In genomic region chr1:99969260-99969728, GRCh38 we compare ENCODE assay signal across 8 cellular contexts. TPM values are rescaled to one million over a fixed set of nuclear protein-coding genes. Genes with fewer than 3 reads are reported as not detected.
DNase-seq lines count a peak whose midpoint lies in the region; ATAC-seq and TF ChIP-seq lines count a peak whose summit lies in the region.

No MANE protein-coding gene starts in this region.

- DNase-seq in D341Med (ENCODE audit: low spot score) (peak; percentile 37), IMR-90 (no peak), body of pancreas (peak in 3 of 4 donors; percentile 6 to 11 (median 8)), right lobe of liver (no peak), upper lobe of right lung (no peak), inferior parietal cortex (ENCODE audit: extremely low spot score) (no peak)

- BruUV-seq in IMR-90 (replicated peaks; lab: Mats Ljungman, UMichigan): no TSS peak

- dilution Hi-C loops in IMR-90 (cut with HindIII; ENCODE audit: low sequenced_read_pairs, unreplicated experiment): no loop called here

- H3K23ac ChIP-seq in IMR-90 (ENCODE audit: low read depth, low read length): peak overlapping the region; percentile 79

- no peak overlapping the region for H2AK5ac ChIP-seq in IMR-90 (ENCODE audit: low read depth, low read length)

- peak overlapping the region; percentile 85 for H2BK120ac ChIP-seq in IMR-90 (ENCODE audit: low read depth, low read length)

- H3K4me1 ChIP-seq in IMR-90 (ENCODE audit: control insufficient read depth, insufficient read depth, low read length) (peaks cover 4% of the 10 kb centered on the region), body of pancreas (peaks cover 45% of the 10 kb centered on the region), right lobe of liver (peaks cover 0 to 27% (median 13%) of the 10 kb centered on the region in 4 donors), upper lobe of right lung (peaks cover 13% of the 10 kb centered on the region)

- peak overlapping the region; percentile 82 for H3K18ac ChIP-seq in IMR-90 (ENCODE audit: low read depth, low read length)

- H3K79me1 ChIP-seq in IMR-90 (ENCODE audit: low read depth in 1 of 2, low read length in 2 of 2): peaks cover 8 to 18% of the 10 kb centered on the region in 2 experiments; a peak in 3 of 4 replicates

- H4K8ac ChIP-seq in IMR-90 (ENCODE audit: low read depth in 2 of 2, low read length in 2 of 2): peak overlapping the region; percentile 97 to 99

- peak overlapping the region; percentile 95 for H4K91ac ChIP-seq in IMR-90 (ENCODE audit: insufficient read depth, low read depth, low read length)

- H3K4ac ChIP-seq in IMR-90 (ENCODE audit: low read depth, low read length): peak overlapping the region; percentile 88

- peak overlapping the region; percentile 67 for H2BK5ac ChIP-seq in IMR-90 (ENCODE audit: low read depth, low read length, poor library complexity, severe bottlenecking)

- TF ChIP-seq RAD21 in IMR-90 (IDR thresholded peaks at IDR 0.05; ENCODE audit: low read length): no peak

- peak overlapping the region; percentile 94 for H3K4me3 ChIP-seq in IMR-90 (ENCODE audit: insufficient read depth, low read depth, low read length)
- peak overlapping the region in 1 of 2 donors; percentile 96 for H3K4me3 ChIP-seq in body of pancreas
- H3K4me3 ChIP-seq in right lobe of liver: peak overlapping the region; percentile 79 to 83 (median 81)
- peak overlapping the region; percentile 94 for H3K4me3 ChIP-seq in upper lobe of right lung

- H2AFZ ChIP-seq in IMR-90 (replicated peaks; ENCODE audit: low read length, poor library complexity): peak overlapping the region; percentile 95

- H3K27me3 ChIP-seq in IMR-90 (ENCODE audit: control insufficient read depth, insufficient read depth, low read length) (no peaks in the 10 kb centered on the region), body of pancreas (no peaks in the 10 kb centered on the region), right lobe of liver (no peaks in the 10 kb centered on the region), upper lobe of right lung (no peaks in the 10 kb centered on the region)

- peaks cover 6% of the 10 kb centered on the region for H3K9me1 ChIP-seq in IMR-90 (ENCODE audit: insufficient read depth, low read length)

- in situ Hi-C loops in IMR-90 (cut with MboI; ENCODE audit: low sequenced_read_pairs): no loop called here

- H4K5ac ChIP-seq in IMR-90 (ENCODE audit: low read depth, low read length): peak overlapping the region; percentile 98

- peak overlapping the region; percentile 37; the same call in 1 of the 2 replicates for H3K56ac ChIP-seq in IMR-90 (ENCODE audit: extremely low read depth, insufficient read depth, low read length)

- H3K9ac ChIP-seq in IMR-90 (ENCODE audit: low read depth, low read length): peak overlapping the region; percentile 71

- H2AK9ac ChIP-seq in IMR-90 (replicated peaks; ENCODE audit: low read depth, low read length, poor library complexity): peak overlapping the region; percentile 31

- peak overlapping the region; percentile 91; the same call in 2 of the 3 replicates for H2BK15ac ChIP-seq in IMR-90 (ENCODE audit: low read depth, low read length)

- intact Hi-C loops in IMR-90 (cut with micrococcal nuclease): no loop called here
- intact Hi-C loops in body of pancreas (cut with DNase I): no loop called here
- intact Hi-C loops in right lobe of liver (cut with DNase I): no loop called here
- intact Hi-C loops in upper lobe of right lung (cut with DNase I): no loop called here

- no CpG with 5 or more reads among the region's 6 CpGs for whole genome bisulfite sequencing in IMR-90 (ENCODE audit: extremely low coverage in 2 of 2, insufficient read length in 1 of 2), 2 experiments
- 4 to 5% methylated on average over 6 of the region's 6 CpGs for WGBS in body of pancreas, 2 donors
- 11% methylated on average over 4 of the region's 6 CpGs for WGBS in right lobe of liver (ENCODE audit: insufficient coverage, low coverage, low lambda C conversion rate, missing lambda C conversion rate)

- H2BK20ac ChIP-seq in IMR-90 (ENCODE audit: low read depth, low read length): 0 out of 2 replicates have a peak overlapping the region, but pooled peaks have one; percentile 27

- peak overlapping the region; percentile 77 for H3K27ac ChIP-seq in IMR-90 (ENCODE audit: insufficient read depth, low read length)
- H3K27ac ChIP-seq in body of pancreas: peak overlapping the region; percentile 45 to 90 (median 78)
- H3K27ac ChIP-seq in right lobe of liver: peak overlapping the region; percentile 71 to 84 (median 84)
- peak overlapping the region; percentile 86 for H3K27ac ChIP-seq in upper lobe of right lung

- H4K20me1 ChIP-seq in IMR-90 (ENCODE audit: insufficient read depth, low read length): no peaks in the 10 kb centered on the region

- TF ChIP-seq CTCF in IMR-90 (conservative IDR thresholded peaks at IDR 0.05; ENCODE audit: low read depth, low read length): no peak
- TF ChIP-seq CTCF in body of pancreas (IDR thresholded peaks at IDR 0.05): no peak
- no peak for TF ChIP-seq CTCF in right lobe of liver (IDR thresholded peaks at IDR 0.05)
- no peak for TF ChIP-seq CTCF in upper lobe of right lung (IDR thresholded peaks at IDR 0.05)

- H3K4me2 ChIP-seq in IMR-90 (ENCODE audit: low read depth, low read length): peak overlapping the region; percentile 92

- POLR2A ChIA-PET in IMR-90 (lab: Charles Lee; ENCODE audit: unreplicated experiment): no interaction called here

- H3K9me3 ChIP-seq in IMR-90 (ENCODE audit: control insufficient read depth, insufficient read depth, low read length) (no peaks in the 10 kb centered on the region), body of pancreas (no peaks in the 10 kb centered on the region), right lobe of liver (no peaks in the 10 kb centered on the region), upper lobe of right lung (no peaks in the 10 kb centered on the region)

- H3K36me3 ChIP-seq in IMR-90 (ENCODE audit: control insufficient read depth, insufficient read depth, low read length) (no peaks in the 10 kb centered on the region), body of pancreas (replicated peaks in 1 of 2; ENCODE audit: insufficient read depth in 1 of 2, low read depth in 2 of 2) (no peaks in the 10 kb centered on the region), right lobe of liver (no peaks in the 10 kb centered on the region), upper lobe of right lung (no peaks in the 10 kb centered on the region)

- CTCF ChIA-PET in IMR-90 (lab: Yijun Ruan, JAX): no interaction called here

- peak overlapping the region; percentile 90 for H3K14ac ChIP-seq in IMR-90 (replicated peaks; ENCODE audit: low read depth, low read length)

- TF ChIP-seq POLR2A in IMR-90 (IDR thresholded peaks at IDR 0.05; ENCODE audit: low read depth, low read length) (no peak), body of pancreas (IDR thresholded peaks at IDR 0.05) (no peak), right lobe of liver (IDR thresholded peaks at IDR 0.05) (no peak)

- peak; percentile 17 for ATAC-seq in GM21360 (IDR thresholded peaks at IDR 0.05; ENCODE audit: unreplicated experiment)
- ATAC-seq in IMR-90 (ENCODE audit: low read depth): peak; percentile 2; the same call in 1 of the 2 replicates
- ATAC-seq in body of pancreas: no peak
- peak; percentile 26 to 89 (median 27) for ATAC-seq in right lobe of liver
- no peak for ATAC-seq in upper lobe of right lung
- ATAC-seq in esophagus mucosa: no peak

TF ChIP-seq in IMR-90, 13 proteins besides CTCF, POLR2A, EP300 and RAD21:
- TF ChIP-seq USF2 (IDR thresholded peaks at IDR 0.05; ENCODE audit: low read depth, low read length): no peak
- no peak for TF ChIP-seq FOS (IDR thresholded peaks at IDR 0.05; ENCODE audit: low read depth, low read length)
- TF ChIP-seq MXI1 (IDR thresholded peaks at IDR 0.05; ENCODE audit: borderline replicate concordance, low read depth, low read length): no peak
- no peak for TF ChIP-seq CHD1 (IDR thresholded peaks at IDR 0.05; ENCODE audit: low read depth, low read length)
- no peak for TF ChIP-seq MAFK (IDR thresholded peaks at IDR 0.05; ENCODE audit: low read depth, low read length)
- no peak for TF ChIP-seq CEBPB (IDR thresholded peaks at IDR 0.05; ENCODE audit: low read depth, low read length)
- no peak; the same call in 1 of the 2 replicates for TF ChIP-seq MAZ (IDR thresholded peaks at IDR 0.05; ENCODE audit: borderline replicate concordance, low read depth, low read length)
- TF ChIP-seq NFE2L2 (IDR thresholded peaks at IDR 0.05; ENCODE audit: low read depth, low read length): no peak
- no peak for TF ChIP-seq BHLHE40 (IDR thresholded peaks at IDR 0.05; ENCODE audit: low read depth, low read length)
- no peak for TF ChIP-seq RCOR1 (IDR thresholded peaks at IDR 0.05; ENCODE audit: insufficient replicate concordance, low read length)
- no peak for TF ChIP-seq ELK1 (IDR thresholded peaks at IDR 0.05; ENCODE audit: borderline replicate concordance, low read depth, low read length)
- no peak for TF ChIP-seq RFX5 (IDR thresholded peaks at IDR 0.05; ENCODE audit: low read depth, low read length)
- TF ChIP-seq SMC3 (IDR thresholded peaks at IDR 0.05; ENCODE audit: low read depth, low read length): no peak

RNA-seq across cellular contexts. Expression of gene SLC35A3, which starts 0.5 kb away (rescaled TPM):
- total RNA-seq in IMR-90 (2012; rRNA removed) (13.6 and 34.4 TPM in 2 replicates), body of pancreas (10 to 100 TPM; 11.5 to 26.5 TPM), right lobe of liver (10 to 100 TPM; 15.5 to 29.8 (median 23.8) TPM), upper lobe of right lung (30.4 TPM), esophagus mucosa (21.9 TPM)
- polyA plus RNA-seq in IMR-90 (2012; rRNA removed): 6.8 and 9.6 TPM in 2 replicates
- 2.0 and 3.5 TPM in 2 replicates for polyA plus RNA-seq in IMR-90 (2012; cell fraction: cytosol; rRNA removed)
- polyA plus RNA-seq in IMR-90 (2012; cell fraction: nucleus; rRNA removed; ENCODE audit: low replicate concordance): 5.3 and 18.2 TPM in 2 replicates

Comparison
In these comparisons a context has a peak if more than half of its experiments do, and no peak if none do; other contexts are left out.
1. DNase-seq: peak in D341Med (single experiment) and body of pancreas (3 of 4); none in IMR-90 (single experiment), right lobe of liver (0 of 3), upper lobe of right lung (single experiment) and inferior parietal cortex (single experiment).
2. ATAC-seq: peak in GM21360 (single experiment), IMR-90 (single experiment) and right lobe of liver (4 of 4); none in body of pancreas (single experiment), upper lobe of right lung (single experiment) and esophagus mucosa (single experiment).
3. Peak in every context shown above with its lines, with median percentiles within 50 percentile points of each other: H3K27ac ChIP-seq.